ENCODE assay signal across 9 cellular contexts in genomic region chr1:31762726-31763670, GRCh38. TPM values are rescaled to one million over a fixed set of nuclear protein-coding genes. Genes with fewer than 3 reads are reported as not detected.
DNase-seq lines count a peak whose midpoint lies in the region; ATAC-seq, FAIRE-seq and TF ChIP-seq lines count a peak whose summit lies in the region.
"Had no signal": no experiment of that assay in that cellular context is flagged by ENCODE, and none has a peak within 500 bp of the region (broad histone marks: within the 10 kb centered on the region; RNA-seq: fewer than 3 reads in every experiment).

No MANE protein-coding gene starts in this region.

- TF ChIP-seq RAD21 in A549 (conservative IDR thresholded peaks at IDR 0.05 in 1 of 2, IDR thresholded peaks at IDR 0.05 in 1 of 2) (peak; percentile 43 to 64), HepG2 (CRISPR knock-in tag; IDR thresholded peaks at IDR 0.05) (peak; percentile 64)

- H3K9me3 Mint-ChIP-seq in dendritic cell treated with granulocyte-macrophage colony-stimulating factor and Interleukin-4, amounts not matched to agents 40 ng/mL and 50 ng/mL, for 4 days: no peaks in the 10 kb centered on the region

- POLR2A ChIA-PET in A549 (lab: Yijun Ruan, JAX) (interaction anchor here (1.0 to 1.2 kb wide), 2 partner anchors 17 to 26 kb away, joined by 3 to 5 read pairs; no protein-coding TSS in a partner anchor), HepG2 (lab: Yijun Ruan, JAX) (no interaction called here)

- no peak for TF ChIP-seq EP300 in A549 (IDR thresholded peaks at IDR 0.05)
- TF ChIP-seq EP300 in HepG2 (IDR thresholded peaks at IDR 0.05; ENCODE audit: low read depth in 2 of 2, low read length in 2 of 2): no peak
- no peak for TF ChIP-seq EP300 in HepG2 (CRISPR knock-in tag; IDR thresholded peaks at IDR 0.05; ENCODE audit: borderline replicate concordance)

- in situ Hi-C loops in GM13977 (cut with MboI; ENCODE audit: low pct_unique_long_range_greater_than_20kb, low sequenced_read_pairs, unreplicated experiment): no loop called here
- in situ Hi-C loops in HepG2 (cut with HindIII; ENCODE audit: extremely low pct_ligation_motif_present, low pct_unique_long_range_greater_than_20kb): no loop called here

- no peaks in the 10 kb centered on the region for H3K79me2 ChIP-seq in HepG2 (ENCODE audit: insufficient read depth, low read length)

- H2AFZ ChIP-seq in HepG2 (ENCODE audit: low read length): no peak overlapping the region

- DNase-seq in A549 (ENCODE audit: low read depth in 1 of 2, low spot score in 1 of 2) (peak; percentile 70 to 76), GM13977 (ENCODE audit: low spot score) (peak; percentile 82), NCI-H446 (lab: John Stamatoyannopoulos, UW) (peak; percentile 67 to 86), HepG2 (ENCODE audit: low spot score) (peak; percentile 28)
- peak; percentile 78 for DNase-seq in activated CD4-positive, alpha-beta T cell treated with anti-CD3 and anti-CD28 coated beads for 48 hours
- DNase-seq in stimulated activated CD4-positive, alpha-beta T cell treated with anti-CD3 and anti-CD28 coated beads, Interleukin-4, amount 100 ng/mL, for 4 hours: peak; percentile 50 to 65

- H3K36me3 ChIP-seq in HepG2 (replicated peaks in 1 of 2; ENCODE audit: control insufficient read depth in 1 of 2, insufficient read depth in 2 of 2, low read length in 2 of 2): no peaks in the 10 kb centered on the region

- H3K9me3 ChIP-seq in A549: no peaks in the 10 kb centered on the region
- no peaks in the 10 kb centered on the region for H3K9me3 ChIP-seq in HepG2 (ENCODE audit: low read length)

- no peaks in the 10 kb centered on the region for H3K36me3 Mint-ChIP-seq in dendritic cell treated with granulocyte-macrophage colony-stimulating factor and Interleukin-4, amounts not matched to agents 40 ng/mL and 50 ng/mL, for 4 days (ENCODE audit: low read depth)

- no peak for FAIRE-seq in A549 (lab: Jason Lieb, UNC)
- FAIRE-seq in HepG2 (lab: Jason Lieb, UNC): no peak
- FAIRE-seq: GM18507 had no signal

- ATAC-seq in A549 (peak; percentile 62 to 76), HepG2 (peak; percentile 59), GM18861 (IDR thresholded peaks at IDR 0.05; ENCODE audit: unreplicated experiment) (no peak)

- CTCF ChIA-PET in A549 (lab: Yijun Ruan, JAX) (interaction anchor here (0.6 to 14.7 kb wide), 17 partner anchors 10 to 360 kb away, joined by 3 to 242 read pairs (median 4); no protein-coding TSS in a partner anchor), HepG2 (lab: Yijun Ruan, JAX; ENCODE audit: low intra/inter-chr PET ratio, low total read pairs) (no interaction called here)

- H3K4me2 ChIP-seq in A549: peak overlapping the region; percentile 99
- peak overlapping the region; percentile 73 for H3K4me2 ChIP-seq in HepG2 (ENCODE audit: low read depth, low read length)

- H3K27ac ChIP-seq in A549 (peak overlapping the region; percentile 76 to 98), HepG2 (ENCODE audit: extremely low read length, insufficient read depth, low read length) (no peak overlapping the region)

- intact Hi-C loops in dendritic cell treated with granulocyte-macrophage colony-stimulating factor and Interleukin-4, amounts not matched to agents 40 ng/mL and 50 ng/mL, for 4 days (cut with micrococcal nuclease): no loop called here
- intact Hi-C loops in HepG2 (cut with micrococcal nuclease; ENCODE audit: unreplicated experiment): no loop called here

- 3% methylated on average over 8 of the region's 60 CpGs for WGBS in A549 (ENCODE audit: missing lambda C conversion rate)
- WGBS in HepG2 (ENCODE audit: low lambda C conversion rate): 4% methylated on average over 28 of the region's 60 CpGs

- BruUV-seq in HepG2 (replicated peaks; lab: Mats Ljungman, UMichigan): no TSS peak

- peaks cover 28% of the 10 kb centered on the region for H3K4me1 Mint-ChIP-seq in dendritic cell treated with granulocyte-macrophage colony-stimulating factor and Interleukin-4, amounts not matched to agents 40 ng/mL and 50 ng/mL, for 4 days (ENCODE audit: low read depth)

- H4K20me1 ChIP-seq in HepG2 (ENCODE audit: insufficient read depth, low read length): no peaks in the 10 kb centered on the region

- H3K4me1 ChIP-seq in A549: peaks cover 40% of the 10 kb centered on the region
- peaks cover 32% of the 10 kb centered on the region for H3K4me1 ChIP-seq in HepG2 (ENCODE audit: insufficient read depth, low read length)

- TF ChIP-seq CTCF in A549 (IDR thresholded peaks at IDR 0.05) (peak; percentile 64), GM13977 (IDR thresholded peaks at IDR 0.05; ENCODE audit: extremely low read depth, insufficient read depth, missing control alignments) (peak; percentile 70), HepG2 (CRISPR knock-in tag; IDR thresholded peaks at IDR 0.05) (peak; percentile 67)

- H3K4me3 Mint-ChIP-seq in dendritic cell treated with granulocyte-macrophage colony-stimulating factor and Interleukin-4, amounts not matched to agents 40 ng/mL and 50 ng/mL, for 4 days: peak overlapping the region; percentile 69

- no peak for TF ChIP-seq POLR2A in A549 (IDR thresholded peaks at IDR 0.05; ENCODE audit: low read length)
- TF ChIP-seq POLR2A in HepG2 (IDR thresholded peaks at IDR 0.05; ENCODE audit: insufficient read depth in 1 of 2, low read depth in 2 of 2, low read length in 2 of 2): no peak

- no peak overlapping the region for H3K27ac Mint-ChIP-seq in dendritic cell treated with granulocyte-macrophage colony-stimulating factor and Interleukin-4, amounts not matched to agents 40 ng/mL and 50 ng/mL, for 4 days

- H3K27me3 ChIP-seq in HepG2 (ENCODE audit: control insufficient read depth in 1 of 2, insufficient read depth in 2 of 2, low read length in 2 of 2): peaks cover 19 to 74% of the 10 kb centered on the region in 2 experiments

- peaks cover 88% of the 10 kb centered on the region for H3K27me3 Mint-ChIP-seq in dendritic cell treated with granulocyte-macrophage colony-stimulating factor and Interleukin-4, amounts not matched to agents 40 ng/mL and 50 ng/mL, for 4 days

- H3K4me3 ChIP-seq in A549 (peak overlapping the region; percentile 67), HepG2 (replicated peaks in 1 of 3; ENCODE audit: insufficient read depth in 1 of 3, low read depth in 2 of 3, low read length in 3 of 3) (peak overlapping the region; percentile 30 to 62 (median 42); a peak in 3 of 6 replicates)

- H3K9ac ChIP-seq in HepG2 (ENCODE audit: insufficient read depth, low read depth, low read length): no peak overlapping the region

RNA-seq across cellular contexts. Expression of gene ADGRB2, which starts 1.1 kb away (rescaled TPM):
- polyA plus RNA-seq in A549 (2011; rRNA removed) (2.3 and 2.7 TPM in 2 replicates), A549 (2017; fragmentation: RNase III; extraction: RNeasy Plus Mini Kit Qiagen cat#74134 plus additional on column Dnase treatment) (6.3 to 7.0 TPM (median 6.6 TPM) in 3 replicates), HepG2 (2011; rRNA removed) (0.03 TPM in 1 of 2 replicates, not detected in the other)
- 6.5 and 9.5 TPM in 2 replicates for polyA plus RNA-seq in A549 (2012; cell fraction: cytosol; rRNA removed)
- 28.3 and 34.0 TPM in 2 replicates for polyA plus RNA-seq in A549 (2012; cell fraction: nucleus; rRNA removed)
- polyA minus RNA-seq in A549 (2011; rRNA and poly(A)+ RNA removed): 2.5 and 3.3 TPM in 2 replicates
- total RNA-seq in HepG2 (2016; rRNA removed; fragmentation: Illumina TruSeq; extraction: Trizol): 0.09 TPM in 1 of 2 replicates, not detected in the other
- total RNA-seq in HepG2 (2016; cell fraction: cytosol; rRNA removed; fragmentation: Illumina TruSeq; extraction: Trizol; ENCODE audit: low read depth): not detected in 2 replicates
- total RNA-seq in HepG2 (2016; cell fraction: insoluble cytoplasmic fraction; rRNA removed; fragmentation: Illumina TruSeq; extraction: Trizol): 0.04 TPM in 1 of 2 replicates, not detected in the other
- not detected in 2 replicates for total RNA-seq in HepG2 (2016; cell fraction: membrane; rRNA removed; fragmentation: Illumina TruSeq; extraction: Trizol)
- 0.09 TPM in 1 of 2 replicates, not detected in the other for total RNA-seq in HepG2 (2016; cell fraction: nucleus; rRNA removed; fragmentation: Illumina TruSeq; extraction: Trizol)
- 0.04 TPM in 1 of 2 replicates, not detected in the other for polyA plus RNA-seq in HepG2 (2011; cell fraction: cytosol; rRNA removed)
- 0.14 and 0.31 TPM in 2 replicates for polyA plus RNA-seq in HepG2 (2011; cell fraction: nucleus; rRNA removed)
- polyA plus RNA-seq in HepG2 (2012): 0.07 TPM in 1 of 2 replicates, not detected in the other
- polyA plus RNA-seq in HepG2 (2016; cell fraction: cytosol; fragmentation: Illumina TruSeq; extraction: Trizol; ENCODE audit: low read depth): not detected in 2 replicates
- not detected in 2 replicates for polyA plus RNA-seq in HepG2 (2016; cell fraction: insoluble cytoplasmic fraction; fragmentation: Illumina TruSeq; extraction: Trizol; ENCODE audit: low read depth)
- not detected in 2 replicates for polyA plus RNA-seq in HepG2 (2016; cell fraction: membrane; fragmentation: Illumina TruSeq; extraction: Trizol; ENCODE audit: low read depth)
- 0.29 TPM in 1 of 2 replicates, not detected in the other for polyA plus RNA-seq in HepG2 (2016; cell fraction: nucleus; fragmentation: Illumina TruSeq; extraction: Trizol; ENCODE audit: insufficient read depth, low read depth)
- polyA minus RNA-seq in HepG2 (2011; rRNA and poly(A)+ RNA removed; ENCODE audit: low replicate concordance): 2.1 TPM in 1 of 2 replicates, not detected in the other
- not detected in 2 replicates for polyA minus RNA-seq in HepG2 (2011; cell fraction: cytosol; rRNA and poly(A)+ RNA removed)
- polyA minus RNA-seq in HepG2 (2011; cell fraction: nucleus; rRNA and poly(A)+ RNA removed): not detected in 2 replicates

RNA-seq across cellular contexts. Expression of gene SPOCD1, which starts 52.8 kb away (rescaled TPM):
- 0.98 and 1.2 TPM in 2 replicates for polyA plus RNA-seq in A549 (2011; rRNA removed)
- 1.2 and 2.4 TPM in 2 replicates for polyA plus RNA-seq in A549 (2012; cell fraction: cytosol; rRNA removed)
- 5.9 and 7.2 TPM in 2 replicates for polyA plus RNA-seq in A549 (2012; cell fraction: nucleus; rRNA removed)
- polyA plus RNA-seq in A549 (2017; fragmentation: RNase III; extraction: RNeasy Plus Mini Kit Qiagen cat#74134 plus additional on column Dnase treatment): 4.8 to 6.4 TPM (median 5.5 TPM) in 3 replicates
- 1.7 and 1.8 TPM in 2 replicates for polyA minus RNA-seq in A549 (2011; rRNA and poly(A)+ RNA removed)
- 0.08 and 0.24 TPM in 2 replicates for total RNA-seq in HepG2 (2016; rRNA removed; fragmentation: Illumina TruSeq; extraction: Trizol)
- not detected in 2 replicates for total RNA-seq in HepG2 (2016; cell fraction: cytosol; rRNA removed; fragmentation: Illumina TruSeq; extraction: Trizol; ENCODE audit: low read depth)
- total RNA-seq in HepG2 (2016; cell fraction: insoluble cytoplasmic fraction; rRNA removed; fragmentation: Illumina TruSeq; extraction: Trizol): 0.12 and 0.15 TPM in 2 replicates
- 0.09 and 0.17 TPM in 2 replicates for total RNA-seq in HepG2 (2016; cell fraction: membrane; rRNA removed; fragmentation: Illumina TruSeq; extraction: Trizol)
- 0.09 TPM in 1 of 2 replicates, not detected in the other for total RNA-seq in HepG2 (2016; cell fraction: nucleus; rRNA removed; fragmentation: Illumina TruSeq; extraction: Trizol)
- polyA plus RNA-seq in HepG2 (2011; rRNA removed): 0.26 and 0.29 TPM in 2 replicates
- 0.09 and 0.24 TPM in 2 replicates for polyA plus RNA-seq in HepG2 (2011; cell fraction: cytosol; rRNA removed)
- polyA plus RNA-seq in HepG2 (2011; cell fraction: nucleus; rRNA removed): 0.57 and 0.74 TPM in 2 replicates
- 0.07 and 0.09 TPM in 2 replicates for polyA plus RNA-seq in HepG2 (2012)
- not detected in 2 replicates for polyA plus RNA-seq in HepG2 (2016; cell fraction: cytosol; fragmentation: Illumina TruSeq; extraction: Trizol; ENCODE audit: low read depth)
- polyA plus RNA-seq in HepG2 (2016; cell fraction: insoluble cytoplasmic fraction; fragmentation: Illumina TruSeq; extraction: Trizol; ENCODE audit: low read depth): 0.24 TPM in 1 of 2 replicates, not detected in the other
- polyA plus RNA-seq in HepG2 (2016; cell fraction: membrane; fragmentation: Illumina TruSeq; extraction: Trizol; ENCODE audit: low read depth): 0.12 TPM in 1 of 2 replicates, not detected in the other
- 0.65 and 1.1 TPM in 2 replicates for polyA plus RNA-seq in HepG2 (2016; cell fraction: nucleus; fragmentation: Illumina TruSeq; extraction: Trizol; ENCODE audit: insufficient read depth, low read depth)
- polyA minus RNA-seq in HepG2 (2011; rRNA and poly(A)+ RNA removed; ENCODE audit: low replicate concordance): 1.4 and 1.6 TPM in 2 replicates
- not detected in 2 replicates for polyA minus RNA-seq in HepG2 (2011; cell fraction: cytosol; rRNA and poly(A)+ RNA removed)
- not detected in 2 replicates for polyA minus RNA-seq in HepG2 (2011; cell fraction: nucleus; rRNA and poly(A)+ RNA removed)

RNA-seq across cellular contexts. Expression of gene COL16A1, which starts 59.2 kb away (rescaled TPM):
- polyA plus RNA-seq in A549 (2011; rRNA removed): 1.4 and 1.5 TPM in 2 replicates
- polyA plus RNA-seq in A549 (2012; cell fraction: cytosol; rRNA removed): 2.4 and 3.5 TPM in 2 replicates
- 15.3 and 19.1 TPM in 2 replicates for polyA plus RNA-seq in A549 (2012; cell fraction: nucleus; rRNA removed)
- 8.1 to 11.1 TPM (median 10.4 TPM) in 3 replicates for polyA plus RNA-seq in A549 (2017; fragmentation: RNase III; extraction: RNeasy Plus Mini Kit Qiagen cat#74134 plus additional on column Dnase treatment)
- 0.95 and 1.4 TPM in 2 replicates for polyA minus RNA-seq in A549 (2011; rRNA and poly(A)+ RNA removed)
- 2.0 and 12.2 TPM in 2 replicates for total RNA-seq in HepG2 (2016; rRNA removed; fragmentation: Illumina TruSeq; extraction: Trizol)
- 0.61 and 0.62 TPM in 2 replicates for total RNA-seq in HepG2 (2016; cell fraction: cytosol; rRNA removed; fragmentation: Illumina TruSeq; extraction: Trizol; ENCODE audit: low read depth)
- total RNA-seq in HepG2 (2016; cell fraction: insoluble cytoplasmic fraction; rRNA removed; fragmentation: Illumina TruSeq; extraction: Trizol): 2.0 and 13.0 TPM in 2 replicates
- 0.76 and 1.1 TPM in 2 replicates for total RNA-seq in HepG2 (2016; cell fraction: membrane; rRNA removed; fragmentation: Illumina TruSeq; extraction: Trizol)
- total RNA-seq in HepG2 (2016; cell fraction: nucleus; rRNA removed; fragmentation: Illumina TruSeq; extraction: Trizol): 18.2 and 22.6 TPM in 2 replicates
- 4.3 and 5.1 TPM in 2 replicates for polyA plus RNA-seq in HepG2 (2011; rRNA removed)
- polyA plus RNA-seq in HepG2 (2011; cell fraction: cytosol; rRNA removed): 0.54 and 0.85 TPM in 2 replicates
- polyA plus RNA-seq in HepG2 (2011; cell fraction: nucleus; rRNA removed): 61.1 and 62.0 TPM in 2 replicates
- 4.7 and 5.1 TPM in 2 replicates for polyA plus RNA-seq in HepG2 (2012)
- 0.29 and 0.41 TPM in 2 replicates for polyA plus RNA-seq in HepG2 (2016; cell fraction: cytosol; fragmentation: Illumina TruSeq; extraction: Trizol; ENCODE audit: low read depth)
- polyA plus RNA-seq in HepG2 (2016; cell fraction: insoluble cytoplasmic fraction; fragmentation: Illumina TruSeq; extraction: Trizol; ENCODE audit: low read depth): 1.5 and 2.3 TPM in 2 replicates
- 0.43 and 0.78 TPM in 2 replicates for polyA plus RNA-seq in HepG2 (2016; cell fraction: membrane; fragmentation: Illumina TruSeq; extraction: Trizol; ENCODE audit: low read depth)
- polyA plus RNA-seq in HepG2 (2016; cell fraction: nucleus; fragmentation: Illumina TruSeq; extraction: Trizol; ENCODE audit: insufficient read depth, low read depth): 57.7 and 64.7 TPM in 2 replicates
- 1.4 and 4.1 TPM in 2 replicates for polyA minus RNA-seq in HepG2 (2011; rRNA and poly(A)+ RNA removed; ENCODE audit: low replicate concordance)
- polyA minus RNA-seq in HepG2 (2011; cell fraction: cytosol; rRNA and poly(A)+ RNA removed): 0.69 and 1.6 TPM in 2 replicates
- polyA minus RNA-seq in HepG2 (2011; cell fraction: nucleus; rRNA and poly(A)+ RNA removed): 6.8 and 10.1 TPM in 2 replicates

Comparison
In these comparisons a context has a peak if more than half of its experiments do, and no peak if none do; other contexts are left out.
1. DNase-seq: peak in every context shown above with its lines; median percentile 82 in GM13977; 78 in activated CD4-positive, alpha-beta T cell treated with anti-CD3 and anti-CD28 coated beads for 48 hours; 76 in NCI-H446; 73 in A549; 58 in stimulated activated CD4-positive, alpha-beta T cell treated with anti-CD3 and anti-CD28 coated beads, Interleukin-4, amount 100 ng/mL, for 4 hours; 28 in HepG2.
2. Of the 38 proteins assayed by ChIP-seq in both HepG2 and A549: peak only in HepG2: CHD2; only in A549: MAX and SMC3; in both: CTCF and RAD21; in neither: 31; mixed calls (peak in some experiments, not most) for 2.